ENCODE assay signal across 10 cellular contexts in genomic region chr2:102592601-102593000, GRCh38. TPM values are rescaled to one million over a fixed set of nuclear protein-coding genes. Genes with fewer than 3 reads are reported as not detected.
DNase-seq lines count a peak whose midpoint lies in the region; ATAC-seq, FAIRE-seq and TF ChIP-seq lines count a peak whose summit lies in the region.
"Had no signal": no experiment of that assay in that cellular context is flagged by ENCODE, and none has a peak within 500 bp of the region (broad histone marks: within the 10 kb centered on the region; RNA-seq: fewer than 3 reads in every experiment).

No MANE protein-coding gene starts in this region.

- H3K9me3 ChIP-seq in DND-41 (ENCODE audit: insufficient read depth, low read length, severe bottlenecking), result no peaks in the 10 kb centered on the region
- no peaks in the 10 kb centered on the region for H3K9me3 ChIP-seq in IMR-90 (ENCODE audit: control insufficient read depth, insufficient read depth, low read length)

- H3K27me3 Mint-ChIP-seq in nephron progenitor cell (ENCODE audit: low read depth, poor library complexity), result no peaks in the 10 kb centered on the region
- peaks cover 42% of the 10 kb centered on the region for H3K27me3 Mint-ChIP-seq in activated T-helper 17 cell treated with anti-CD3 and anti-CD28 coated beads, Interleukin-2, amount 50 U/mL, for 72 hours

- H3K56ac ChIP-seq in IMR-90 (ENCODE audit: extremely low read depth, insufficient read depth, low read length), result no peak overlapping the region

- no peaks in the 10 kb centered on the region for H3K4me1 ChIP-seq in DND-41 (ENCODE audit: insufficient read depth, low read length)
- H3K4me1 ChIP-seq in IMR-90 (ENCODE audit: control insufficient read depth, insufficient read depth, low read length), result no peaks in the 10 kb centered on the region

- H3K23ac ChIP-seq in IMR-90 (ENCODE audit: low read depth, low read length), result no peak overlapping the region

- dilution Hi-C loops in IMR-90 (cut with HindIII; ENCODE audit: low sequenced_read_pairs, unreplicated experiment), result no loop called here

- peaks cover 9% of the 10 kb centered on the region for H3K4me1 Mint-ChIP-seq in nephron progenitor cell
- H3K4me1 Mint-ChIP-seq in activated T-helper 17 cell treated with anti-CD3 and anti-CD28 coated beads, Interleukin-2, amount 50 U/mL, for 72 hours, result no peaks in the 10 kb centered on the region

- H3K27me3 ChIP-seq in DND-41 (ENCODE audit: insufficient read depth, low read length, poor library complexity) (no peaks in the 10 kb centered on the region), IMR-90 (ENCODE audit: control insufficient read depth, insufficient read depth, low read length) (peaks cover 2% of the 10 kb centered on the region; the same call in 1 of the 2 replicates), bronchial epithelial cell (ENCODE audit: control insufficient read depth, insufficient read depth, low read length) (peaks cover 11% of the 10 kb centered on the region)

- no peak overlapping the region for H4K91ac ChIP-seq in IMR-90 (ENCODE audit: insufficient read depth, low read depth, low read length)

- H3K9ac ChIP-seq in DND-41 (ENCODE audit: low read depth, low read length), result no peak overlapping the region
- H3K9ac ChIP-seq in IMR-90 (ENCODE audit: low read depth, low read length), result no peak overlapping the region

- no peak for FAIRE-seq in bronchial epithelial cell (lab: Jason Lieb, UNC)

- no peak overlapping the region for H2BK20ac ChIP-seq in IMR-90 (ENCODE audit: low read depth, low read length)

- H3K18ac ChIP-seq in IMR-90 (ENCODE audit: low read depth, low read length), result no peak overlapping the region

- no peak overlapping the region for H2AK9ac ChIP-seq in IMR-90 (replicated peaks; ENCODE audit: low read depth, low read length, poor library complexity)

- H4K5ac ChIP-seq in IMR-90 (ENCODE audit: low read depth, low read length), result no peak overlapping the region

- no peak overlapping the region for H2BK5ac ChIP-seq in IMR-90 (ENCODE audit: low read depth, low read length, poor library complexity, severe bottlenecking)

- CTCF ChIA-PET in IMR-90 (lab: Yijun Ruan, JAX), result interaction anchor here (0.9 kb wide), 1 partner anchor 11 kb away, joined by 4 read pairs; no protein-coding TSS in a partner anchor

- H2AFZ ChIP-seq in DND-41 (ENCODE audit: low read depth, low read length) (no peak overlapping the region), IMR-90 (replicated peaks; ENCODE audit: low read length, poor library complexity) (no peak overlapping the region)

- H4K20me1 ChIP-seq in DND-41 (ENCODE audit: insufficient read depth, low read length) (no peaks in the 10 kb centered on the region), IMR-90 (ENCODE audit: insufficient read depth, low read length) (no peaks in the 10 kb centered on the region)

- POLR2A ChIA-PET in IMR-90 (lab: Charles Lee; ENCODE audit: unreplicated experiment), result no interaction called here

- H2AK5ac ChIP-seq in IMR-90 (ENCODE audit: low read depth, low read length), result no peak overlapping the region

- no peak overlapping the region for H3K4me2 ChIP-seq in DND-41 (ENCODE audit: insufficient read depth, low read length)
- H3K4me2 ChIP-seq in IMR-90 (ENCODE audit: low read depth, low read length), result no peak overlapping the region

- H3K36me3 Mint-ChIP-seq in nephron progenitor cell (ENCODE audit: low read depth), result no peaks in the 10 kb centered on the region
- H3K36me3 Mint-ChIP-seq in activated T-helper 17 cell treated with anti-CD3 and anti-CD28 coated beads, Interleukin-2, amount 50 U/mL, for 72 hours (ENCODE audit: low read depth), result no peaks in the 10 kb centered on the region

- H3K9me3 Mint-ChIP-seq in nephron progenitor cell, result no peaks in the 10 kb centered on the region
- no peaks in the 10 kb centered on the region for H3K9me3 Mint-ChIP-seq in activated T-helper 17 cell treated with anti-CD3 and anti-CD28 coated beads, Interleukin-2, amount 50 U/mL, for 72 hours

- H3K27ac ChIP-seq in DND-41 (ENCODE audit: low read length) (no peak overlapping the region), IMR-90 (ENCODE audit: insufficient read depth, low read length) (no peak overlapping the region)

- H2BK120ac ChIP-seq in IMR-90 (ENCODE audit: low read depth, low read length), result no peak overlapping the region

- peak; percentile 55 for TF ChIP-seq CTCF in DND-41 (IDR thresholded peaks at IDR 0.05; ENCODE audit: borderline replicate concordance, extremely low read depth, low read length, poor library complexity, severe bottlenecking)
- TF ChIP-seq CTCF in IMR-90 (conservative IDR thresholded peaks at IDR 0.05; ENCODE audit: low read depth, low read length), result peak; percentile 60
- TF ChIP-seq CTCF in bronchial epithelial cell (IDR thresholded peaks at IDR 0.05; ENCODE audit: insufficient read depth, low read length, severe bottlenecking), result peak; percentile 50
- peak; percentile 26 for TF ChIP-seq CTCF in nephron progenitor cell (IDR thresholded peaks at IDR 0.05)

- H2BK15ac ChIP-seq in IMR-90 (ENCODE audit: low read depth, low read length), result no peak overlapping the region

- H3K79me1 ChIP-seq in IMR-90 (ENCODE audit: low read depth in 1 of 2, low read length in 2 of 2), result no peaks in the 10 kb centered on the region

- H3K4me3 Mint-ChIP-seq in nephron progenitor cell, result no peak overlapping the region
- H3K4me3 Mint-ChIP-seq in activated T-helper 17 cell treated with anti-CD3 and anti-CD28 coated beads, Interleukin-2, amount 50 U/mL, for 72 hours, result no peak overlapping the region

- TF ChIP-seq POLR2A in IMR-90 (IDR thresholded peaks at IDR 0.05; ENCODE audit: low read depth, low read length), result no peak

- intact Hi-C loops in IMR-90 (cut with micrococcal nuclease), result loop anchor here (1.0 kb wide), 1 partner anchor 119 kb away; the partner anchor contains the start of gene SLC9A4

- H3K79me2 ChIP-seq in DND-41 (ENCODE audit: insufficient read depth, low read length), result no peaks in the 10 kb centered on the region

- no peak overlapping the region for H3K4me3 ChIP-seq in DND-41 (ENCODE audit: low read depth in 1 of 2, low read length in 2 of 2)
- H3K4me3 ChIP-seq in IMR-90 (ENCODE audit: insufficient read depth, low read depth, low read length), result no peak overlapping the region
- H3K4me3 ChIP-seq in bronchial epithelial cell (ENCODE audit: low read depth, low read length), result no peak overlapping the region

- no peak overlapping the region for H3K14ac ChIP-seq in IMR-90 (replicated peaks; ENCODE audit: low read depth, low read length)

- BruUV-seq in IMR-90 (replicated peaks; lab: Mats Ljungman, UMichigan), result no TSS peak

- no peak overlapping the region for H3K4ac ChIP-seq in IMR-90 (ENCODE audit: low read depth, low read length)

- 100% methylated on average over 1 of the region's 2 CpGs; no CpG with 5 or more reads in 1 of the 2 experiments for WGBS in IMR-90 (ENCODE audit: extremely low coverage in 2 of 2, insufficient read length in 1 of 2), 2 experiments

- no peak overlapping the region for H4K8ac ChIP-seq in IMR-90 (ENCODE audit: low read depth in 2 of 2, low read length in 2 of 2)

- in situ Hi-C loops in IMR-90 (cut with MboI; ENCODE audit: low sequenced_read_pairs), result no loop called here

- no peak for ATAC-seq in DND-41 (ENCODE audit: insufficient read depth, low read depth)
- no peak for ATAC-seq in IMR-90 (ENCODE audit: low read depth)
- no peak for ATAC-seq in activated T-helper 17 cell treated with anti-CD3 and anti-CD28 coated beads, Interleukin-2, amount 50 U/mL, for 72 hours (replicated peaks)

- H3K9me1 ChIP-seq in IMR-90 (ENCODE audit: insufficient read depth, low read length), result no peaks in the 10 kb centered on the region

- no peak for DNase-seq in DND-41
- DNase-seq in IMR-90, result peak; percentile 8
- DNase-seq in bronchial epithelial cell (ENCODE audit: low read depth), result peak; percentile 38
- DNase-seq in nephron progenitor cell, result no peak
- DNase-seq in activated CD4-positive, CD25-positive, alpha-beta regulatory T cell (lab: John Stamatoyannopoulos, UW), result no peak
- no peak for DNase-seq in SK-N-DZ (ENCODE audit: low spot score)
- no peak for DNase-seq in NCI-H2081 treated with DMSO at 0.1 percent for 48 hours (lab: John Stamatoyannopoulos, UW)
- DNase-seq: effector memory CD4-positive, alpha-beta T cell had no signal

- peak; percentile 64 for TF ChIP-seq RAD21 in IMR-90 (IDR thresholded peaks at IDR 0.05; ENCODE audit: low read length)

- no peak overlapping the region for H3K27ac Mint-ChIP-seq in nephron progenitor cell
- no peak overlapping the region for H3K27ac Mint-ChIP-seq in activated T-helper 17 cell treated with anti-CD3 and anti-CD28 coated beads, Interleukin-2, amount 50 U/mL, for 72 hours

- H3K36me3 ChIP-seq in DND-41 (ENCODE audit: insufficient read depth, low read length) (no peaks in the 10 kb centered on the region), IMR-90 (ENCODE audit: control insufficient read depth, insufficient read depth, low read length) (no peaks in the 10 kb centered on the region), bronchial epithelial cell (ENCODE audit: control insufficient read depth, insufficient read depth, low read length) (no peaks in the 10 kb centered on the region)

TF ChIP-seq in IMR-90, 13 proteins besides CTCF, POLR2A, EP300 and RAD21:
- TF ChIP-seq BHLHE40 (IDR thresholded peaks at IDR 0.05; ENCODE audit: low read depth, low read length), result no peak
- TF ChIP-seq FOS (IDR thresholded peaks at IDR 0.05; ENCODE audit: low read depth, low read length), result no peak
- peak; percentile 36 for TF ChIP-seq SMC3 (IDR thresholded peaks at IDR 0.05; ENCODE audit: low read depth, low read length)
- TF ChIP-seq RFX5 (IDR thresholded peaks at IDR 0.05; ENCODE audit: low read depth, low read length), result no peak
- TF ChIP-seq RCOR1 (IDR thresholded peaks at IDR 0.05; ENCODE audit: insufficient replicate concordance, low read length), result no peak
- no peak for TF ChIP-seq MXI1 (IDR thresholded peaks at IDR 0.05; ENCODE audit: borderline replicate concordance, low read depth, low read length)

RNA-seq across cellular contexts. Expression of gene SLC9A2, which starts 26.8 kb away (rescaled TPM):
- total RNA-seq in IMR-90 (2012; rRNA removed), result not detected in 2 replicates
- not detected in 2 replicates for polyA plus RNA-seq in IMR-90 (2012; rRNA removed)
- polyA plus RNA-seq in IMR-90 (2012; cell fraction: cytosol; rRNA removed), result not detected in 2 replicates
- not detected in 2 replicates for polyA plus RNA-seq in IMR-90 (2012; cell fraction: nucleus; rRNA removed; ENCODE audit: low replicate concordance)
- under 0.01 and 0.13 TPM in 2 replicates for total RNA-seq in bronchial epithelial cell
- total RNA-seq in activated T-helper 17 cell treated with anti-CD3 and anti-CD28 coated beads, Interleukin-2, amount 50 U/mL, for 72 hours, result not detected
- not detected in 2 replicates for polyA plus RNA-seq in SK-N-DZ (2014; cell fraction: cytosol; rRNA removed)
- polyA plus RNA-seq in SK-N-DZ (2014; cell fraction: nucleus; rRNA removed), result 0.04 TPM in 1 of 2 replicates, not detected in the other
- total RNA-seq: T-helper 2 cell treated with Interferon-gamma antibody and Interleukin-4, amounts not matched to agents 100 ng/mL and 5 ng/mL, for 36 hours had no signal

Comparison
In these comparisons a context has a peak if more than half of its experiments do, and no peak if none do; other contexts are left out.
1. DNase-seq: peak in IMR-90 (single experiment) and bronchial epithelial cell (single experiment); none in DND-41 (single experiment), nephron progenitor cell (single experiment), activated CD4-positive, CD25-positive, alpha-beta regulatory T cell (0 of 4), SK-N-DZ (single experiment) and NCI-H2081 treated with DMSO at 0.1 percent for 48 hours (single experiment).
2. Peak in every context shown above with its lines, with median percentiles within 50 percentile points of each other: CTCF ChIP-seq.